Comparison of ENCODE assay signal across 23 cellular contexts in genomic region chr2:121217627-121218026, GRCh38.
A peak's percentile ranks its signal among the peaks of the same experiment; 100 is the strongest.
DNase-seq lines count a peak whose midpoint lies in the region; ATAC-seq and TF ChIP-seq lines count a peak whose summit lies in the region.
"Had no signal": no experiment of that assay in that cellular context is flagged by ENCODE, and none has a peak within 500 bp of the region (broad histone marks: within the 10 kb centered on the region; RNA-seq: fewer than 3 reads in every experiment).

No MANE protein-coding gene starts in this region.

- CTCF ChIA-PET in RWPE1 (lab: Yijun Ruan, JAX) (no interaction called here), OCI-LY7 (lab: Charles Lee; ENCODE audit: unreplicated experiment) (no interaction called here)

- DNase-seq in RWPE1 (ENCODE audit: low spot score): no peak
- DNase-seq in chondrocyte (ENCODE audit: low spot score): peak; percentile 66
- peak; percentile 33 for DNase-seq in lower lobe of right lung
- DNase-seq in body of pancreas: no peak
- DNase-seq in AG08395 (ENCODE audit: low spot score): no peak
- no peak for DNase-seq in OCI-LY7 (ENCODE audit: low spot score)
- DNase-seq: BE2C; C1 segment of cervical spinal cord; CD4-positive, alpha-beta memory T cell; CD4-positive, CD25-positive, alpha-beta regulatory T cell; CD8-positive, alpha-beta memory T cell; DMS 273 treated with DMSO at 0.1 percent for 48 hours; DMS153; DMS53; DMS79; DND-41; EL; GDM1 had no signal

- no TSS peak for BruUV-seq in OCI-LY7 (replicated peaks; lab: Mats Ljungman, UMichigan)

- POLR2A ChIA-PET in RWPE1 (lab: Yijun Ruan, JAX; ENCODE audit: low non-redundant PET) (no interaction called here), OCI-LY7 (lab: Charles Lee) (no interaction called here)

- H4K20me1 ChIP-seq in OCI-LY7 (ENCODE audit: insufficient read depth, low read length): no peaks in the 10 kb centered on the region
- H4K20me1 ChIP-seq: BLaER1 had no signal

- no peak for TF ChIP-seq POLR2A in body of pancreas (IDR thresholded peaks at IDR 0.05)

- no peak overlapping the region for H2AFZ ChIP-seq in OCI-LY7 (ENCODE audit: low read length)

- peaks cover 20% of the 10 kb centered on the region for H3K27me3 Mint-ChIP-seq in chondrocyte (ENCODE audit: low read depth)
- H3K27me3 Mint-ChIP-seq: CD4-positive, CD25-positive, alpha-beta regulatory T cell had no signal

- no peaks in the 10 kb centered on the region for H3K9me3 Mint-ChIP-seq in chondrocyte (ENCODE audit: low read depth)
- H3K9me3 Mint-ChIP-seq: CD4-positive, alpha-beta memory T cell had no signal

- H3K4me1 ChIP-seq in lower lobe of right lung: no peaks in the 10 kb centered on the region
- no peaks in the 10 kb centered on the region for H3K4me1 ChIP-seq in body of pancreas
- H3K4me1 ChIP-seq in OCI-LY7 (ENCODE audit: insufficient read depth, low read length, poor library complexity, severe bottlenecking): no peaks in the 10 kb centered on the region
- H3K4me1 ChIP-seq: BE2C had no signal

- H3K27me3 ChIP-seq in lower lobe of right lung (ENCODE audit: low read depth): peaks cover 7% of the 10 kb centered on the region
- no peaks in the 10 kb centered on the region for H3K27me3 ChIP-seq in body of pancreas
- H3K27me3 ChIP-seq: BE2C, BLaER1 had no signal

- H3K4me2 ChIP-seq in OCI-LY7 (ENCODE audit: low read length): no peak overlapping the region
- H3K4me2 ChIP-seq: A549, BLaER1 had no signal

- H3K27ac Mint-ChIP-seq in chondrocyte (ENCODE audit: unreplicated experiment): no peak overlapping the region
- H3K27ac Mint-ChIP-seq: CD14-positive monocyte; CD4-positive, CD25-positive, alpha-beta regulatory T cell had no signal

- H3K36me3 Mint-ChIP-seq in chondrocyte (ENCODE audit: low read depth): no peaks in the 10 kb centered on the region
- H3K36me3 Mint-ChIP-seq: CD14-positive monocyte; CD4-positive, alpha-beta memory T cell; CD4-positive, CD25-positive, alpha-beta regulatory T cell; CD8-positive, alpha-beta memory T cell had no signal

- H3K9me2 ChIP-seq in OCI-LY7 (ENCODE audit: insufficient read depth, low read length): no peaks in the 10 kb centered on the region

- intact Hi-C loops in lower lobe of right lung (cut with DNase I): no loop called here
- intact Hi-C loops in body of pancreas (cut with DNase I): no loop called here
- intact Hi-C loops in OCI-LY7 (cut with micrococcal nuclease; ENCODE audit: unreplicated experiment): no loop called here

- WGBS in body of pancreas, 2 donors: 86 to 92% methylated on average over 8 to 10 of the region's 10 CpGs

- TF ChIP-seq CTCF in RWPE1 (conservative IDR thresholded peaks at IDR 0.05; ENCODE audit: low read depth): no peak
- TF ChIP-seq CTCF in chondrocyte (IDR thresholded peaks at IDR 0.05): no peak
- no peak for TF ChIP-seq CTCF in lower lobe of right lung (IDR thresholded peaks at IDR 0.05)
- no peak for TF ChIP-seq CTCF in body of pancreas (IDR thresholded peaks at IDR 0.05)
- no peak for TF ChIP-seq CTCF in OCI-LY7 (conservative IDR thresholded peaks at IDR 0.05; ENCODE audit: low read length)

- no peaks in the 10 kb centered on the region for H3K9me3 ChIP-seq in lower lobe of right lung
- no peaks in the 10 kb centered on the region for H3K9me3 ChIP-seq in body of pancreas
- no peaks in the 10 kb centered on the region for H3K9me3 ChIP-seq in OCI-LY7 (ENCODE audit: low read length)
- H3K9me3 ChIP-seq: A549, BE2C, BLaER1 had no signal

- no peaks in the 10 kb centered on the region for H3K79me2 ChIP-seq in OCI-LY7 (ENCODE audit: insufficient read depth, low read depth, low read length)

- ATAC-seq in lower lobe of right lung (no peak), body of pancreas (no peak)
- ATAC-seq: A549, GM12878 had no signal

- H3K4me1 Mint-ChIP-seq in chondrocyte (ENCODE audit: low read depth): no peaks in the 10 kb centered on the region
- H3K4me1 Mint-ChIP-seq: CD4-positive, alpha-beta memory T cell; CD4-positive, CD25-positive, alpha-beta regulatory T cell; CD8-positive, alpha-beta memory T cell had no signal

- H3K27ac ChIP-seq in RWPE1 (peak overlapping the region; percentile 31), lower lobe of right lung (no peak overlapping the region), body of pancreas (no peak overlapping the region), OCI-LY7 (ENCODE audit: low read depth, low read length, poor library complexity, severe bottlenecking) (no peak overlapping the region)
- H3K27ac ChIP-seq: 22Rv1, A549, BLaER1 had no signal

- H3K36me3 ChIP-seq in lower lobe of right lung (peaks cover 7% of the 10 kb centered on the region), body of pancreas (replicated peaks in 1 of 2; ENCODE audit: insufficient read depth in 1 of 2, low read depth in 2 of 2) (no peaks in the 10 kb centered on the region), OCI-LY7 (ENCODE audit: insufficient read depth, low read length) (no peaks in the 10 kb centered on the region)
- H3K36me3 ChIP-seq: BE2C, BLaER1 had no signal

- no peak overlapping the region for H3K4me3 ChIP-seq in lower lobe of right lung
- H3K4me3 ChIP-seq in body of pancreas: no peak overlapping the region
- no peak overlapping the region for H3K4me3 ChIP-seq in OCI-LY7 (ENCODE audit: low read depth, low read length, poor library complexity, severe bottlenecking)
- H3K4me3 ChIP-seq: A549, BLaER1, GM12878 had no signal

- H3K4me3 Mint-ChIP-seq in chondrocyte (ENCODE audit: unreplicated experiment): no peak overlapping the region
- H3K4me3 Mint-ChIP-seq: CD14-positive monocyte; CD4-positive, alpha-beta memory T cell; CD4-positive, CD25-positive, alpha-beta regulatory T cell; CD8-positive, alpha-beta memory T cell had no signal

Comparison
In these comparisons a context has a peak if more than half of its experiments do, and no peak if none do; other contexts are left out.
1. DNase-seq: peak in chondrocyte (single experiment) and lower lobe of right lung (single experiment); none in RWPE1 (single experiment), body of pancreas (0 of 4), AG08395 (single experiment) and OCI-LY7 (single experiment).